In genomic region chr5:45507174-45507573, GRCh38 we compare ENCODE assay signal across 15 cellular contexts.
DNase-seq lines count a peak whose midpoint lies in the region; ATAC-seq and TF ChIP-seq lines count a peak whose summit lies in the region.
"Had no signal": no experiment of that assay in that cellular context is flagged by ENCODE, and none has a peak within 500 bp of the region (broad histone marks: within the 10 kb centered on the region; RNA-seq: fewer than 3 reads in every experiment).

No MANE protein-coding gene starts in this region.

- H3K36me3 Mint-ChIP-seq in endothelial cell (ENCODE audit: low read depth, unreplicated experiment) (no peaks in the 10 kb centered on the region), H9 (ENCODE audit: insufficient read depth in 1 of 3, low read depth in 3 of 3) (peaks cover 0 to 4% (median 0%) of the 10 kb centered on the region in 3 experiments; a peak in 2 of 7 replicates)

- no peaks in the 10 kb centered on the region for H3K79me1 ChIP-seq in H9 (ENCODE audit: insufficient read depth, low read depth, low read length, poor library complexity, severe bottlenecking)

- H3K9me3 Mint-ChIP-seq in endothelial cell (ENCODE audit: unreplicated experiment), result no peaks in the 10 kb centered on the region
- no peaks in the 10 kb centered on the region; a peak in 1 of 5 replicates for H3K9me3 Mint-ChIP-seq in H9

- no peak overlapping the region for H3K4ac ChIP-seq in H9 (ENCODE audit: low read depth, low read length)

- H3K27me3 ChIP-seq in H9 (ENCODE audit: insufficient read depth, low read length), result no peaks in the 10 kb centered on the region
- H3K27me3 ChIP-seq: cardiac muscle cell, heart right ventricle had no signal

- no peaks in the 10 kb centered on the region for H3K9me3 ChIP-seq in H9 (ENCODE audit: control insufficient read depth, low read depth, low read length)
- H3K9me3 ChIP-seq: heart right ventricle, thoracic aorta had no signal

- H2BK120ac ChIP-seq in H9 (ENCODE audit: low read depth, low read length, poor library complexity, severe bottlenecking), result no peak overlapping the region

- H3K27me3 Mint-ChIP-seq in endothelial cell (ENCODE audit: unreplicated experiment) (no peaks in the 10 kb centered on the region), H9 (ENCODE audit: low read depth) (no peaks in the 10 kb centered on the region)

- no peak overlapping the region for H4K5ac ChIP-seq in H9 (ENCODE audit: insufficient read length, low read depth, low read length)

- H3K9ac ChIP-seq in H9 (ENCODE audit: extremely low read depth, insufficient read length, low read length), result no peak overlapping the region

- no peak overlapping the region for H3K27ac ChIP-seq in H9 (ENCODE audit: insufficient read length, low read depth, low read length)
- H3K27ac ChIP-seq: cardiac muscle cell, heart right ventricle, left ventricle myocardium inferior, thoracic aorta had no signal

- no peak overlapping the region for H3K18ac ChIP-seq in H9 (ENCODE audit: insufficient read length, low read depth, low read length)

- H3K4me2 ChIP-seq in H9 (ENCODE audit: insufficient read depth, insufficient read length, low read length), result no peak overlapping the region

- no peak overlapping the region for H4K91ac ChIP-seq in H9 (ENCODE audit: insufficient read length, low read depth, low read length)

- H3T11ph ChIP-seq in H9 (ENCODE audit: low read length), result no peak overlapping the region

- H3K23ac ChIP-seq in H9 (ENCODE audit: insufficient read length, low read depth, low read length), result no peak overlapping the region

- no peaks in the 10 kb centered on the region for H3K4me1 ChIP-seq in H9 (ENCODE audit: insufficient read depth, low read length)
- H3K4me1 ChIP-seq: heart right ventricle, left ventricle myocardium inferior had no signal

- no CpG with 5 or more reads among the region's 1 CpG for WGBS in H9 (ENCODE audit: extremely low coverage, insufficient read length, low lambda C conversion rate)

- no peak overlapping the region for H2AK5ac ChIP-seq in H9 (ENCODE audit: insufficient read length, low read length)

- no peak overlapping the region for H2BK20ac ChIP-seq in H9 (ENCODE audit: low read depth, low read length, poor library complexity, severe bottlenecking)

- no peaks in the 10 kb centered on the region for H3K4me1 Mint-ChIP-seq in endothelial cell (ENCODE audit: unreplicated experiment)
- no peaks in the 10 kb centered on the region for H3K4me1 Mint-ChIP-seq in H9

- no peaks in the 10 kb centered on the region for H4K20me1 ChIP-seq in H9 (ENCODE audit: control insufficient read depth, insufficient read depth, insufficient read length)

- TF ChIP-seq CTCF in endothelial cell (IDR thresholded peaks at IDR 0.05; ENCODE audit: unreplicated experiment) (no peak), H9 (conservative IDR thresholded peaks at IDR 0.05) (no peak)

- H3K56ac ChIP-seq in H9 (ENCODE audit: insufficient read length, low read depth, low read length), result no peak overlapping the region

- H3K27ac Mint-ChIP-seq in endothelial cell (ENCODE audit: unreplicated experiment), result peak overlapping the region; percentile 6
- H3K27ac Mint-ChIP-seq in H9, result no peak overlapping the region
- H3K27ac Mint-ChIP-seq: activated T-helper 2 cell treated with anti-CD3 and anti-CD28 coated beads, Interferon-gamma antibody, Interleukin-2, Interleukin-4, amounts not matched to agents 10 μg/mL and 5 μg/mL and 100 μg/mL, durations not matched to agents 14 hours and 24 hours and 36 hours had no signal

- no peak overlapping the region for H2BK15ac ChIP-seq in H9 (ENCODE audit: low read depth, low read length)

- H2BK12ac ChIP-seq in H9 (ENCODE audit: insufficient read length, low read depth, low read length), result no peak overlapping the region

- no peak overlapping the region for H3K14ac ChIP-seq in H9 (ENCODE audit: insufficient read depth, low read length)

- no peaks in the 10 kb centered on the region for H3K79me2 ChIP-seq in H9 (ENCODE audit: insufficient read depth, low read length)

- intact Hi-C loops in posterior cingulate gyrus (cut with DNase I), result no loop called here

- H4K8ac ChIP-seq in H9 (replicated peaks; ENCODE audit: insufficient read length, low read depth, low read length), result no peak overlapping the region

- H3K23me2 ChIP-seq in H9 (ENCODE audit: insufficient read length, low read depth, low read length, poor library complexity, severe bottlenecking), result no peaks in the 10 kb centered on the region

- H2BK5ac ChIP-seq in H9 (ENCODE audit: insufficient read length, low read length), result no peak overlapping the region

- no peak overlapping the region for H2AFZ ChIP-seq in H9 (ENCODE audit: low read length)

- H3K4me3 Mint-ChIP-seq in endothelial cell (ENCODE audit: unreplicated experiment) (no peak overlapping the region), H9 (no peak overlapping the region)

- DNase-seq in NCI-H1105 treated with DMSO at 0.1 percent for 48 hours (lab: John Stamatoyannopoulos, UW), result peak; percentile 97
- DNase-seq in NCI-H2196 treated with DMSO at 0.1 percent for 48 hours (lab: John Stamatoyannopoulos, UW; ENCODE audit: unreplicated experiment), result peak; percentile 67
- peak; percentile 8 for DNase-seq in endothelial cell (ENCODE audit: low spot score)
- DNase-seq in posterior cingulate gyrus, result peak in 8 of 10 donors; percentile 40 to 94 (median 68)
- DNase-seq in NCI-H69 (lab: John Stamatoyannopoulos, UW), result no peak
- no peak for DNase-seq in H9
- DNase-seq: activated CD4-positive, alpha-beta T cell treated with anti-CD3 and anti-CD28 coated beads, Interleukin-2, amount 50 U/mL, for 48 hours; heart right ventricle; IMR-90; left ventricle myocardium inferior; RPMI8226 had no signal

- ATAC-seq in GM21390 (IDR thresholded peaks at IDR 0.05; ENCODE audit: unreplicated experiment), result no peak

Comparison
In these comparisons a context has a peak if more than half of its experiments do, and no peak if none do; other contexts are left out.
1. DNase-seq: peak in NCI-H1105 treated with DMSO at 0.1 percent for 48 hours (single experiment), NCI-H2196 treated with DMSO at 0.1 percent for 48 hours (single experiment), endothelial cell (single experiment) and posterior cingulate gyrus (8 of 10); none in NCI-H69 (single experiment) and H9 (single experiment).